12 cellular contexts compared by ENCODE assay signal in the genomic region with DNA sequence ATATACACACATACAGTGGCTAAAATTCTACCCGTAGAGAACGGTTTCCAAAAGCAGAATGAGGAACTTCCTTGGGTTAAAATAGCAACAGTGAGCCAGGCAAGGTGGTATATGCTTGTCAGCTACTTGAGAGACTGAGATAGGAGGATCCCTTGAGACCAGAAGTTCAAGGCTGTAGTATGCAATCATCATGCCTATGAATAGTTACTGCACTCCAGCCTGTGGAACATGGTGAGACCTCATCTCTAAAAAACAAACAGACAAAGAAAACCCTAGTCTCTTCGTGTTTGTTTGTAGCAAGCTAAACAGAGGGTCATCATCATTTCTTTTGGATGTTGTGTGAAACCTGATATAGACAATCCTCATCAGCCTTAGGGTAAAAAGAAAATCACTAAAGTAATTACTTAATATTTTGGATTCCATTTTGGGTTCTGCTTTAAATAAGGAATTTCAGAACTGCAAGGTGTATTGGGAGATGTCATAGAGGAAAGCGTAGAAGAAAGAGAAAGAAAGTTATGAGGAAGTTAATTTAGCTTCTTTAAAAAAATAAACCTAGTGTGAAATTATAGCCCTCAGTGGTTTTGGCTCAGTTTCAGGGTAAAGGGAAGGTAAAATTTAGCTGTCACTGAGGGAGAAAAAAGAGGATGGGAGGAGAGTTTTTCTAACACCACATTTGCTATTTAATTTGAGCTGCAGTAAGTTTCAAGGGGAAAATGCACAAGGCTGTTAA. TPM values are rescaled to one million over a fixed set of nuclear protein-coding genes. Genes with fewer than 3 reads are reported as not detected.
A peak's percentile ranks its signal among the peaks of the same experiment; 100 is the strongest.
DNase-seq lines count a peak whose midpoint lies in the region; ATAC-seq, FAIRE-seq and TF ChIP-seq lines count a peak whose summit lies in the region.
"Had no signal": no experiment of that assay in that cellular context is flagged by ENCODE, and none has a peak within 500 bp of the region (broad histone marks: within the 10 kb centered on the region; RNA-seq: fewer than 3 reads in every experiment).

No MANE protein-coding gene starts in this region.

- ATAC-seq in GM21447 (IDR thresholded peaks at IDR 0.05; ENCODE audit: unreplicated experiment) = peak; percentile 94
- ATAC-seq in HG03378 (IDR thresholded peaks at IDR 0.05; ENCODE audit: unreplicated experiment) = peak; percentile 98
- peak; percentile 50 for ATAC-seq in T-helper 17 cell

- H3K4me1 Mint-ChIP-seq in T-helper 17 cell = peaks cover 9% of the 10 kb centered on the region

- H3K27ac ChIP-seq in suprapubic skin = no peak overlapping the region
- no peak overlapping the region for H3K27ac ChIP-seq in prostate gland
- H3K27ac ChIP-seq in SJCRH30 = no peak overlapping the region
- H3K27ac ChIP-seq: heart right ventricle had no signal

- peak; percentile 32; the same call in 1 of the 2 replicates for TF ChIP-seq POLR2A in GM12892 (IDR thresholded peaks at IDR 0.05; ENCODE audit: low read depth, low read length)
- no peak for TF ChIP-seq POLR2A in suprapubic skin (IDR thresholded peaks at IDR 0.05)
- no peak for TF ChIP-seq POLR2A in prostate gland (IDR thresholded peaks at IDR 0.05)

- H3K27me3 ChIP-seq in suprapubic skin = no peaks in the 10 kb centered on the region
- no peaks in the 10 kb centered on the region for H3K27me3 ChIP-seq in prostate gland (replicated peaks; ENCODE audit: insufficient read depth)
- no peaks in the 10 kb centered on the region for H3K27me3 ChIP-seq in SJCRH30
- H3K27me3 ChIP-seq: heart right ventricle had no signal

- peak overlapping the region; percentile 69 for H3K27ac Mint-ChIP-seq in T-helper 17 cell
- H3K27ac Mint-ChIP-seq: T-helper 1 cell treated with Interleukin-12 subunit alpha and Interleukin-12 subunit beta and Interleukin-4 antibody, amounts not matched to agents 30 μg/mL and 1 μg/mL, for 36 hours had no signal

- no peak for TF ChIP-seq EP300 in suprapubic skin (IDR thresholded peaks at IDR 0.05)

- intact Hi-C loops in prostate gland (cut with DNase I) = no loop called here

- H3K4me1 ChIP-seq in suprapubic skin (no peaks in the 10 kb centered on the region), prostate gland (replicated peaks) (no peaks in the 10 kb centered on the region), SJCRH30 (no peaks in the 10 kb centered on the region)

- H3K36me3 ChIP-seq in suprapubic skin (no peaks in the 10 kb centered on the region), prostate gland (no peaks in the 10 kb centered on the region), SJCRH30 (no peaks in the 10 kb centered on the region)
- H3K36me3 ChIP-seq: heart right ventricle had no signal

- TF ChIP-seq CTCF in suprapubic skin (IDR thresholded peaks at IDR 0.05) = no peak
- TF ChIP-seq CTCF in prostate gland (IDR thresholded peaks at IDR 0.05) = no peak

- no peaks in the 10 kb centered on the region for H3K27me3 Mint-ChIP-seq in T-helper 17 cell

- peak; percentile 93 for FAIRE-seq in GM12892 (lab: Jason Lieb, UNC)
- FAIRE-seq: urothelium cell line had no signal

- no peaks in the 10 kb centered on the region for H3K9me3 ChIP-seq in T-helper 17 cell (ENCODE audit: control insufficient read depth, low read length, poor library complexity, severe bottlenecking)
- no peaks in the 10 kb centered on the region for H3K9me3 ChIP-seq in suprapubic skin
- no peaks in the 10 kb centered on the region for H3K9me3 ChIP-seq in prostate gland
- no peaks in the 10 kb centered on the region for H3K9me3 ChIP-seq in SJCRH30 (replicated peaks)

- H3K4me3 Mint-ChIP-seq in T-helper 17 cell = peak overlapping the region; percentile 42
- H3K4me3 Mint-ChIP-seq: T-helper 1 cell treated with Interleukin-12 subunit alpha and Interleukin-12 subunit beta and Interleukin-4 antibody, amounts not matched to agents 30 μg/mL and 1 μg/mL, for 36 hours had no signal

- no peak for DNase-seq in GM12892 (ENCODE audit: insufficient read length)
- DNase-seq in T-helper 17 cell = no peak
- DNase-seq in suprapubic skin (ENCODE audit: low spot score in 2 of 2) = no peak
- DNase-seq in COR-L47 (lab: John Stamatoyannopoulos, UW) = no peak
- DNase-seq in prostate gland (ENCODE audit: low spot score) = no peak
- no peak for DNase-seq in SJCRH30
- DNase-seq: heart right ventricle had no signal

- H3K4me3 ChIP-seq in suprapubic skin (no peak overlapping the region), prostate gland (no peak overlapping the region), SJCRH30 (no peak overlapping the region)
- H3K4me3 ChIP-seq: heart right ventricle had no signal

- WGBS in suprapubic skin = 62% methylated on average over 4 of the region's 4 CpGs
- 64% methylated on average over 4 of the region's 4 CpGs for WGBS in prostate gland

- H3K36me3 Mint-ChIP-seq in T-helper 17 cell (ENCODE audit: low read depth) = peaks cover 2% of the 10 kb centered on the region

RNA-seq across cellular contexts. Expression of a gene that starts 46.5 kb away (rescaled TPM):
- polyA plus RNA-seq in GM12892 (2012; ENCODE audit: missing spikeins) = 310 TPM
- total RNA-seq in T-helper 17 cell (10 to 100 TPM; 18.0 to 34.8 TPM), suprapubic skin (1 to 10 TPM; 1.1 to 2.6 (median 1.7) TPM), prostate gland (1 to 10 TPM in 1 of 2 donors, under 1 TPM in 1; 0.59 to 2.1 TPM)
- 0.10 TPM in 1 of 2 replicates, not detected in the other for total RNA-seq in SJCRH30 (2014; rRNA removed; shearing (Covaris generic))
- total RNA-seq: LHCN-M2 had no signal

RNA-seq across cellular contexts. Expression of a gene that starts 55.5 kb away (rescaled TPM):
- 0.68 TPM for polyA plus RNA-seq in GM12892 (2012; ENCODE audit: missing spikeins)
- total RNA-seq in T-helper 17 cell (1 to 10 TPM; 1.5 to 1.7 TPM), suprapubic skin (1 to 10 TPM; 1.1 to 2.7 (median 1.7) TPM), prostate gland (under 1 TPM; 0.77 to 0.85 TPM)
- 1.8 and 2.5 TPM in 2 replicates for total RNA-seq in SJCRH30 (2014; rRNA removed; shearing (Covaris generic))

RNA-seq across cellular contexts. Expression of a gene that starts 55.8 kb away (rescaled TPM):
- 1.9 TPM for polyA plus RNA-seq in GM12892 (2012; ENCODE audit: missing spikeins)
- total RNA-seq in T-helper 17 cell = 1 to 10 TPM; 5.3 to 6.4 TPM
- 10 to 100 TPM in 2 of 4 donors, 1 to 10 TPM in 2; 8.8 to 10.5 (median 9.9) TPM for total RNA-seq in suprapubic skin
- total RNA-seq in prostate gland = 10 to 100 TPM in 1 of 2 donors, 1 to 10 TPM in 1; 7.3 to 10.2 TPM
- total RNA-seq in SJCRH30 (2014; rRNA removed; shearing (Covaris generic)) = 4.6 TPM in 2 replicates

Comparison
In these comparisons a context has a peak if more than half of its experiments do, and no peak if none do; other contexts are left out.
1. RNA of a gene that starts 46.5 kb away (total RNA-seq): 18.0 to 34.8 TPM in T-helper 17 cell; 0.59 to 2.1 TPM in prostate gland, 1.1 to 2.6 TPM in suprapubic skin and 0.10 TPM in SJCRH30; every median in the first group is over 4 times any median in the second.
2. Peak in every context shown above with its lines, with median percentiles within 50 percentile points of each other: ATAC-seq.